In genomic region chr6:157561929-157562810, GRCh38 we compare ENCODE assay signal across 11 cellular contexts.
DNase-seq lines count a peak whose midpoint lies in the region; ATAC-seq, FAIRE-seq and TF ChIP-seq lines count a peak whose summit lies in the region.
"Had no signal": no experiment of that assay in that cellular context is flagged by ENCODE, and none has a peak within 500 bp of the region (broad histone marks: within the 10 kb centered on the region; RNA-seq: fewer than 3 reads in every experiment).

No MANE protein-coding gene starts in this region.

- H3K18ac ChIP-seq in H1 (ENCODE audit: extremely low read depth, low read length): no peak overlapping the region
- H3K18ac ChIP-seq in trophoblast cell (ENCODE audit: low read length): no peak overlapping the region

- ATAC-seq in GM19468 (IDR thresholded peaks at IDR 0.05; ENCODE audit: extremely low read depth, unreplicated experiment) (peak; percentile 27), HG03108 (IDR thresholded peaks at IDR 0.05; ENCODE audit: unreplicated experiment) (peak; percentile 30)
- ATAC-seq in activated CD4-positive, alpha-beta T cell treated with anti-CD3 and anti-CD28 coated beads for 36 hours: no peak

- no peak overlapping the region for H3K56ac ChIP-seq in H1 (replicated peaks; ENCODE audit: insufficient read length, low read depth, low read length)

- H2AK5ac ChIP-seq in H1 (ENCODE audit: low read depth, low read length) (no peak overlapping the region), trophoblast cell (ENCODE audit: low read length) (no peak overlapping the region)

- H2BK20ac ChIP-seq in H1 (ENCODE audit: low read length): no peak overlapping the region

- H2BK5ac ChIP-seq in H1 (ENCODE audit: low read depth, low read length) (no peak overlapping the region), trophoblast cell (ENCODE audit: low read depth, low read length, poor library complexity) (no peak overlapping the region)

- H3K14ac ChIP-seq in H1 (ENCODE audit: insufficient read length): no peak overlapping the region
- H3K14ac ChIP-seq in trophoblast cell (ENCODE audit: low read length): no peak overlapping the region

- H4K8ac ChIP-seq in H1 (ENCODE audit: extremely low read depth, insufficient read depth, low read length): peak overlapping the region; percentile 38; the same call in 1 of the 2 replicates
- no peak overlapping the region for H4K8ac ChIP-seq in trophoblast cell (ENCODE audit: low read depth, low read length)

- FAIRE-seq in H1 (lab: Jason Lieb, UNC): no peak
- FAIRE-seq: HepG2 had no signal

- CTCF ChIA-PET in H1 (lab: Charles Lee; ENCODE audit: partially characterized antibody): interaction anchor here (1.3 to 2.3 kb wide), 4 partner anchors 29 to 245 kb away, joined by 3 to 4 read pairs (median 4); no protein-coding TSS in a partner anchor
- CTCF ChIA-PET in activated CD4-positive, alpha-beta T cell treated with anti-CD3 and anti-CD28 coated beads for 36 hours (lab: Charles Lee): interaction anchor here (0.6 kb wide), 2 partner anchors 43 to 76 kb away, joined by 3 read pairs; no protein-coding TSS in a partner anchor

- H3K9me3 ChIP-seq in H1 (ENCODE audit: insufficient read depth in 2 of 2, low read depth in 1 of 2, low read length in 1 of 2) (no peaks in the 10 kb centered on the region), trophoblast cell (ENCODE audit: insufficient read depth, low read depth, low read length) (no peaks in the 10 kb centered on the region)

- H2BK120ac ChIP-seq in H1 (replicated peaks; ENCODE audit: low read depth, low read length): no peak overlapping the region
- H2BK120ac ChIP-seq in trophoblast cell (ENCODE audit: insufficient read depth, low read length, poor library complexity): no peak overlapping the region

- no peaks in the 10 kb centered on the region for H3K79me2 ChIP-seq in H1 (ENCODE audit: control insufficient read depth in 1 of 2, insufficient read depth in 2 of 2, low read length in 2 of 2)
- H3K79me2 ChIP-seq in trophoblast cell (ENCODE audit: control insufficient read depth, insufficient read depth, low read length, poor library complexity): no peaks in the 10 kb centered on the region

- H3K9me3 Mint-ChIP-seq in activated CD4-positive, alpha-beta T cell treated with anti-CD3 and anti-CD28 coated beads for 36 hours (ENCODE audit: low read depth): no peaks in the 10 kb centered on the region
- H3K9me3 Mint-ChIP-seq: activated T-helper 2 cell treated with anti-CD3 and anti-CD28 coated beads, Interferon-gamma antibody, Interleukin-2, Interleukin-4, amounts not matched to agents 10 μg/mL and 5 μg/mL and 100 μg/mL, durations not matched to agents 14 hours and 24 hours and 36 hours had no signal

- 87% methylated on average over 15 of the region's 15 CpGs; no CpG with 5 or more reads in 1 of the 2 experiments for WGBS in H1 (ENCODE audit: extremely low coverage in 1 of 2, insufficient coverage in 1 of 2, insufficient read length in 1 of 2, insufficient replicate concordance in 2 of 2, low coverage in 1 of 2, low lambda C conversion rate in 2 of 2, missing lambda C conversion rate in 1 of 2), 2 experiments
- WGBS in trophoblast cell (ENCODE audit: extremely low coverage, insufficient coverage, insufficient read length): no CpG with 5 or more reads among the region's 15 CpGs

- TF ChIP-seq POLR2A in H1 (IDR thresholded peaks at IDR 0.05; ENCODE audit: control extremely low read depth in 1 of 2, low read depth in 2 of 2, low read length in 2 of 2): no peak

- POLR2A ChIA-PET in H1 (lab: Charles Lee; ENCODE audit: partially characterized antibody): no interaction called here
- POLR2A ChIA-PET in activated CD4-positive, alpha-beta T cell treated with anti-CD3 and anti-CD28 coated beads for 36 hours (lab: Charles Lee): no interaction called here

- TF ChIP-seq CTCF in GM13976 (IDR thresholded peaks at IDR 0.05; ENCODE audit: borderline replicate concordance, control extremely low read depth, extremely low read depth, insufficient read depth, missing control alignments) (no peak), H1 (IDR thresholded peaks at IDR 0.05; ENCODE audit: control extremely low read depth in 1 of 3, insufficient read depth in 1 of 3, low read depth in 1 of 3, low read length in 3 of 3) (no peak)

- no peak overlapping the region for H3K4me2 ChIP-seq in H1 (ENCODE audit: insufficient read depth in 1 of 2, low read depth in 2 of 2, low read length in 2 of 2)
- no peak overlapping the region for H3K4me2 ChIP-seq in trophoblast cell (ENCODE audit: low read length)

- no peaks in the 10 kb centered on the region for H3K23me2 ChIP-seq in H1 (ENCODE audit: low read depth, low read length)

- H3K79me1 ChIP-seq in H1 (ENCODE audit: low read depth, low read length) (no peaks in the 10 kb centered on the region), trophoblast cell (ENCODE audit: low read length) (no peaks in the 10 kb centered on the region)

- intact Hi-C loops in activated CD4-positive, alpha-beta T cell treated with anti-CD3 and anti-CD28 coated beads for 36 hours (cut with DNase I, micrococcal nuclease): no loop called here

- no peak overlapping the region for H3K4me3 Mint-ChIP-seq in activated CD4-positive, alpha-beta T cell treated with anti-CD3 and anti-CD28 coated beads for 36 hours

- H3K4me1 ChIP-seq in H1 (replicated peaks in 1 of 4; ENCODE audit: control insufficient read depth in 3 of 4, insufficient read depth in 4 of 4, low read length in 3 of 4) (no peaks in the 10 kb centered on the region), trophoblast cell (ENCODE audit: control insufficient read depth in 1 of 2, insufficient read depth in 2 of 2, low read length in 2 of 2) (no peaks in the 10 kb centered on the region)

- no peak overlapping the region for H3K4me3 ChIP-seq in H1 (ENCODE audit: extremely low read depth in 1 of 4, insufficient read depth in 2 of 4, low read depth in 3 of 4, low read length in 4 of 4)
- no peak overlapping the region for H3K4me3 ChIP-seq in trophoblast cell (ENCODE audit: low read depth, low read length)

- no peak overlapping the region for H4K5ac ChIP-seq in H1 (ENCODE audit: insufficient read length, low read depth, low read length)

- H3K36me3 ChIP-seq in H1 (ENCODE audit: control insufficient read depth in 2 of 4, insufficient read depth in 4 of 4, low read length in 3 of 4) (no peaks in the 10 kb centered on the region), trophoblast cell (ENCODE audit: control insufficient read depth in 1 of 2, insufficient read depth in 2 of 2, low read length in 2 of 2) (no peaks in the 10 kb centered on the region)

- H3K27ac ChIP-seq in H1 (ENCODE audit: low read depth, low read length) (no peak overlapping the region), trophoblast cell (ENCODE audit: low read depth, low read length) (no peak overlapping the region)

- DNase-seq in GM13976 (ENCODE audit: low spot score) (peak; percentile 74), H1 (ENCODE audit: low read depth in 1 of 2, low spot score in 2 of 2) (peak in 1 of 2 experiments; percentile 33), trophoblast cell (no peak), middle frontal gyrus (ENCODE audit: extremely low spot score, low spot score) (no peak)
- no peak for DNase-seq in activated CD4-positive, alpha-beta T cell treated with anti-CD3 and anti-CD28 coated beads for 36 hours
- DNase-seq in activated CD4-positive, alpha-beta T cell treated with anti-CD3 and anti-CD28 coated beads for 48 hours: no peak
- DNase-seq: DND-41 had no signal

- no peak overlapping the region for H3K9ac ChIP-seq in H1 (replicated peaks in 1 of 4; ENCODE audit: extremely low read depth in 1 of 4, low read depth in 3 of 4, low read length in 3 of 4)
- H3K9ac ChIP-seq in trophoblast cell (ENCODE audit: low read length): no peak overlapping the region

- no peaks in the 10 kb centered on the region for H4K20me1 ChIP-seq in H1 (replicated peaks in 1 of 2; ENCODE audit: control insufficient read depth in 1 of 2, insufficient read depth in 2 of 2, low read length in 2 of 2)

- H3K4ac ChIP-seq in H1 (replicated peaks; ENCODE audit: insufficient read length, low read depth, low read length) (no peak overlapping the region), trophoblast cell (ENCODE audit: low read depth, low read length) (no peak overlapping the region)

- H2AFZ ChIP-seq in H1 (ENCODE audit: low read length) (no peak overlapping the region), trophoblast cell (ENCODE audit: insufficient read depth, low read length, poor library complexity) (no peak overlapping the region)

- no peak overlapping the region for H4K12ac ChIP-seq in trophoblast cell (ENCODE audit: low read depth, low read length)

- H4K91ac ChIP-seq in H1 (replicated peaks; ENCODE audit: insufficient read length, low read length): no peak overlapping the region
- no peak overlapping the region for H4K91ac ChIP-seq in trophoblast cell (ENCODE audit: low read depth, low read length)

- H2BK12ac ChIP-seq in H1 (ENCODE audit: low read depth, low read length) (no peak overlapping the region), trophoblast cell (ENCODE audit: low read length) (no peak overlapping the region)

- no peaks in the 10 kb centered on the region for H3K36me3 Mint-ChIP-seq in activated CD4-positive, alpha-beta T cell treated with anti-CD3 and anti-CD28 coated beads for 36 hours (ENCODE audit: low read depth)

- peaks cover 23% of the 10 kb centered on the region for H3K4me1 Mint-ChIP-seq in activated CD4-positive, alpha-beta T cell treated with anti-CD3 and anti-CD28 coated beads for 36 hours

- in situ Hi-C loops in GM13976 (cut with MboI; ENCODE audit: low sequenced_read_pairs, unreplicated experiment): no loop called here

- TF ChIP-seq EP300 in H1 (IDR thresholded peaks at IDR 0.05; ENCODE audit: borderline replicate concordance in 1 of 2, low read depth in 2 of 2, low read length in 2 of 2): no peak

- no peak overlapping the region for H2BK15ac ChIP-seq in H1 (ENCODE audit: low read length)

- no peak for TF ChIP-seq RAD21 in H1 (IDR thresholded peaks at IDR 0.05 in 1 of 2, conservative IDR thresholded peaks at IDR 0.05 in 1 of 2; ENCODE audit: low read depth in 2 of 2, low read length in 2 of 2)

- no peaks in the 10 kb centered on the region for H3K27me3 Mint-ChIP-seq in activated CD4-positive, alpha-beta T cell treated with anti-CD3 and anti-CD28 coated beads for 36 hours

- no peak overlapping the region for H3K27ac Mint-ChIP-seq in activated CD4-positive, alpha-beta T cell treated with anti-CD3 and anti-CD28 coated beads for 36 hours
- H3K27ac Mint-ChIP-seq: activated T-helper 2 cell treated with anti-CD3 and anti-CD28 coated beads, Interferon-gamma antibody, Interleukin-2, Interleukin-4, amounts not matched to agents 10 μg/mL and 5 μg/mL and 100 μg/mL, durations not matched to agents 14 hours and 24 hours and 36 hours had no signal

- H3K23ac ChIP-seq in H1 (ENCODE audit: insufficient read length): no peak overlapping the region
- no peak overlapping the region for H3K23ac ChIP-seq in trophoblast cell (ENCODE audit: low read length)

- H3K27me3 ChIP-seq in H1 (replicated peaks in 1 of 4; ENCODE audit: control insufficient read depth in 3 of 4, extremely low read depth in 1 of 4, insufficient read depth in 3 of 4, low read length in 3 of 4) (no peaks in the 10 kb centered on the region), trophoblast cell (ENCODE audit: insufficient read depth, low read length) (no peaks in the 10 kb centered on the region)

TF ChIP-seq in H1, 55 proteins besides CTCF, POLR2A, EP300 and RAD21 (continues in another document):
- no peak for TF ChIP-seq NANOG (IDR thresholded peaks at IDR 0.05; ENCODE audit: insufficient read depth, low read depth, low read length, poor library complexity, severe bottlenecking)
- no peak for TF ChIP-seq HDAC6 (IDR thresholded peaks at IDR 0.05; ENCODE audit: low read depth, low read length)
